26 cellular contexts compared by ENCODE assay signal in genomic region chr6:160172704-160173103, GRCh38. TPM values are rescaled to one million over a fixed set of nuclear protein-coding genes. Genes with fewer than 3 reads are reported as not detected.
"Had no signal": no experiment of that assay in that cellular context is flagged by ENCODE, and none has a peak within 500 bp of the region (broad histone marks: within the 10 kb centered on the region; RNA-seq: fewer than 3 reads in every experiment).

No MANE protein-coding gene starts in this region.

- H3K36me3 ChIP-seq: heart right ventricle, left ventricle myocardium inferior, right atrium auricular region, right lobe of liver, tibial nerve, uterus had no signal

- H3K4me3 Mint-ChIP-seq: mesothelial cell of epicardium; naive B cell; natural killer cell; stimulated activated memory B cell treated with anti-CD40 and anti-IgM and Interleukin-4, amounts not matched to agents 10 μg/mL and 1 μg/mL and 100 μg/mL, for 72 hours; stimulated activated naive CD8-positive, alpha-beta T cell treated with anti-CD3 and anti-CD28 coated beads, Interleukin-15, amount 100 ng/mL, for 72 hours; type B pancreatic cell had no signal

- H3K9me3 ChIP-seq: heart right ventricle, left ventricle myocardium inferior, right atrium auricular region, right lobe of liver, tibial nerve, uterus had no signal

- H3K4me1 ChIP-seq: left ventricle myocardium inferior, parathyroid adenoma, right atrium auricular region, right lobe of liver, tibial nerve had no signal

- H3K4me1 Mint-ChIP-seq: naive B cell; natural killer cell; stimulated activated memory B cell treated with anti-CD40 and anti-IgM and Interleukin-4, amounts not matched to agents 10 μg/mL and 1 μg/mL and 100 μg/mL, for 72 hours; stimulated activated naive CD8-positive, alpha-beta T cell treated with anti-CD3 and anti-CD28 coated beads, Interleukin-15, amount 100 ng/mL, for 72 hours had no signal

- H3K27me3 ChIP-seq: hepatocyte, right atrium auricular region, right lobe of liver, tibial nerve, uterus had no signal

- H3K27ac Mint-ChIP-seq: mesothelial cell of epicardium; naive B cell; natural killer cell; stimulated activated memory B cell treated with anti-CD40 and anti-IgM and Interleukin-4, amounts not matched to agents 10 μg/mL and 1 μg/mL and 100 μg/mL, for 72 hours; stimulated activated naive CD8-positive, alpha-beta T cell treated with anti-CD3 and anti-CD28 coated beads, Interleukin-15, amount 100 ng/mL, for 72 hours; type B pancreatic cell had no signal

- H3K27ac ChIP-seq: heart right ventricle, hepatocyte, left ventricle myocardium inferior, parathyroid adenoma, right atrium auricular region, right lobe of liver, skin epidermis, tibial nerve, uterus had no signal

- H3K9me3 Mint-ChIP-seq: mesothelial cell of epicardium; natural killer cell; stimulated activated memory B cell treated with anti-CD40 and anti-IgM and Interleukin-4, amounts not matched to agents 10 μg/mL and 1 μg/mL and 100 μg/mL, for 72 hours; stimulated activated naive CD8-positive, alpha-beta T cell treated with anti-CD3 and anti-CD28 coated beads, Interleukin-15, amount 100 ng/mL, for 72 hours; type B pancreatic cell had no signal

- H3K27me3 Mint-ChIP-seq: type B pancreatic cell had no signal

- H3K4me3 ChIP-seq: heart right ventricle, hepatocyte, left ventricle myocardium inferior, lung, right atrium auricular region, right lobe of liver, skin epidermis, tibial nerve, uterus had no signal

- H3K36me3 Mint-ChIP-seq: mesothelial cell of epicardium; naive B cell; natural killer cell; stimulated activated memory B cell treated with anti-CD40 and anti-IgM and Interleukin-4, amounts not matched to agents 10 μg/mL and 1 μg/mL and 100 μg/mL, for 72 hours; type B pancreatic cell had no signal

- DNase-seq: heart right ventricle; islet precursor cell; left ventricle myocardium inferior; mesendoderm; naive B cell; natural killer cell; nucleus accumbens; right lobe of liver; stimulated activated CD4-positive, alpha-beta T cell treated with anti-CD3 and anti-CD28 coated beads, Interleukin-1b, Interleukin-23, amount 100 ng/mL, for 48 hours; stimulated activated CD4-positive, alpha-beta T cell treated with anti-CD3 and anti-CD28 coated beads, Interleukin-2, amount 100 ng/mL, for 48 hours; stimulated activated CD4-positive, alpha-beta T cell treated with anti-CD3 and anti-CD28 coated beads, Interleukin-4, amount 100 ng/mL, for 4 hours; stimulated activated CD8-positive, alpha-beta memory T cell treated with anti-CD3 and anti-CD28 coated beads, Interleukin-4, amount 100 ng/mL, for 48 hours; stimulated activated naive CD4-positive, alpha-beta T cell treated with Interleukin-2 at 50 U/mL for 16 hours; stimulated activated naive CD8-positive, alpha-beta T cell treated with anti-CD3 and anti-CD28 coated beads, Interleukin-15, amount 100 ng/mL, for 72 hours; substantia nigra; uterus had no signal

RNA-seq across cellular contexts. Expression of gene SLC22A1, which starts 51.1 kb away (rescaled TPM):
- total RNA-seq: right atrium auricular region, temporal lobe had no signal
